Comparison of ENCODE assay signal across 1 cellular context in genomic region chr19:57241181-57241580, GRCh38.
TF ChIP-seq lines count a peak whose summit lies in the region.

No MANE protein-coding gene starts in this region.

TF ChIP-seq in WTC11, 78 proteins besides CTCF, POLR2A, EP300 and RAD21 (continued from another document):
- no peak for TF ChIP-seq GTF2I (CRISPR knock-in tag; conservative IDR thresholded peaks at IDR 0.05)
- no peak for TF ChIP-seq ZMAT4 (CRISPR knock-in tag; IDR thresholded peaks at IDR 0.05)
- no peak for TF ChIP-seq ZNF671 (CRISPR knock-in tag; IDR thresholded peaks at IDR 0.05)
- TF ChIP-seq FOXK1 (CRISPR knock-in tag; IDR thresholded peaks at IDR 0.05): no peak
